In genomic region chr3:97999103-97999502, GRCh38 we compare ENCODE assay signal across 38 cellular contexts. TPM values are rescaled to one million over a fixed set of nuclear protein-coding genes. Genes with fewer than 3 reads are reported as not detected.
"Had no signal": no experiment of that assay in that cellular context is flagged by ENCODE, and none has a peak within 500 bp of the region (broad histone marks: within the 10 kb centered on the region; RNA-seq: fewer than 3 reads in every experiment).

No MANE protein-coding gene starts in this region.

- H3K9me3 ChIP-seq: MG63 had no signal

- DNase-seq: Karpas-422, Kasumi-1, MG63, MM.1S, MV-4-11, NCI-H1048, NCI-H1092, NCI-H1092 treated with DMSO at 0.1 percent for 48 hours, NCI-H1105, NCI-H1105 treated with DMSO at 0.1 percent for 48 hours, NCI-H1417, NCI-H1417 treated with DMSO at 0.1 percent for 48 hours, NCI-H1436, NCI-H1436 treated with DMSO at 0.1 percent for 48 hours, NCI-H146, NCI-H1694, NCI-H1694 treated with DMSO at 0.1 percent for 48 hours, NCI-H187, NCI-H187 treated with DMSO at 0.1 percent for 48 hours, NCI-H1930, NCI-H2029, NCI-H2029 treated with DMSO at 0.1 percent for 48 hours, NCI-H2081, NCI-H2081 treated with DMSO at 0.1 percent for 48 hours, NCI-H2107, NCI-H2171, NCI-H2227 treated with DMSO at 0.1 percent for 48 hours, NCI-H226, NCI-H345, NCI-H446, NCI-H446 treated with DMSO at 0.1 percent for 48 hours, NCI-H510A, NCI-H510A treated with DMSO at 0.1 percent for 48 hours, NCI-H524 had no signal

- H3K4me3 ChIP-seq: MG63 had no signal

- H3K36me3 ChIP-seq: MG63 had no signal

RNA-seq across cellular contexts. Expression of gene GABRR3, which starts 36.0 kb away (rescaled TPM):
- total RNA-seq: LHCN-M2, M059J, MCF 10A, NCI-H460 had no signal
